Comparison of ENCODE assay signal across 10 cellular contexts in genomic region chr1:85525591-85525991, GRCh38. TPM values are rescaled to one million over a fixed set of nuclear protein-coding genes. Genes with fewer than 3 reads are reported as not detected.
DNase-seq lines count a peak whose midpoint lies in the region; TF ChIP-seq lines count a peak whose summit lies in the region.
"Not testable (repeated sequence)": the region's sequence is repeated elsewhere in the genome, so short reads cannot be mapped to it uniquely, and the experiment has no call there.
"Had no signal": no experiment of that assay in that cellular context is flagged by ENCODE, and none has a peak within 500 bp of the region (broad histone marks: within the 10 kb centered on the region; RNA-seq: fewer than 3 reads in every experiment).

No MANE protein-coding gene starts in this region.

- not testable (repeated sequence) for H3K9me2 ChIP-seq in GM23248 (ENCODE audit: insufficient read depth)

- TF ChIP-seq CTCF in choroid plexus epithelial cell (conservative IDR thresholded peaks at IDR 0.05; ENCODE audit: low read depth, low read length); osteoblast (IDR thresholded peaks at IDR 0.05; ENCODE audit: extremely low read depth, low read depth, low read length); smooth muscle cell (IDR thresholded peaks at IDR 0.05; ENCODE audit: borderline replicate concordance, insufficient read depth, poor library complexity, severe bottlenecking): not testable (repeated sequence)

- peak overlapping the region; percentile 51 for H3K4me3 ChIP-seq in GM23248
- H3K4me3 ChIP-seq in SJSA1; choroid plexus epithelial cell (ENCODE audit: low read depth, low read length); osteoblast (ENCODE audit: insufficient read depth, low read length); smooth muscle cell: not testable (repeated sequence)

- peak overlapping the region; percentile 76 for H3K9ac ChIP-seq in GM23248
- peak overlapping the region; percentile 23 for H3K9ac ChIP-seq in smooth muscle cell (ENCODE audit: low read depth)

- peaks cover 50% of the 10 kb centered on the region for H3K4me1 ChIP-seq in GM23248 (ENCODE audit: insufficient read depth)
- peaks cover 16% of the 10 kb centered on the region for H3K4me1 ChIP-seq in SJSA1 (replicated peaks)
- peaks cover 48% of the 10 kb centered on the region for H3K4me1 ChIP-seq in osteoblast (ENCODE audit: insufficient read depth, low read length)
- H3K4me1 ChIP-seq in smooth muscle cell (ENCODE audit: low read depth) = peaks cover 15% of the 10 kb centered on the region

- not testable (repeated sequence) for H4K20me1 ChIP-seq in GM23248 (ENCODE audit: insufficient read depth); osteoblast (ENCODE audit: insufficient read depth, low read length); smooth muscle cell (ENCODE audit: low read depth)

- not testable (repeated sequence) for H3K27me3 ChIP-seq in GM23248 (replicated peaks; ENCODE audit: insufficient read depth); SJSA1 (replicated peaks); osteoblast (ENCODE audit: insufficient read depth, low read length); smooth muscle cell (ENCODE audit: low read depth)

- not testable (repeated sequence) for H2AFZ ChIP-seq in GM23248; osteoblast (ENCODE audit: low read length); smooth muscle cell (ENCODE audit: low read depth)

- peaks cover 65% of the 10 kb centered on the region for H3K79me2 ChIP-seq in GM23248 (ENCODE audit: insufficient read depth)
- H3K79me2 ChIP-seq in osteoblast (ENCODE audit: insufficient read depth, low read length) = peaks cover 13% of the 10 kb centered on the region
- H3K79me2 ChIP-seq in smooth muscle cell (ENCODE audit: low read depth) = not testable (repeated sequence)

- WGBS in GM23248 (ENCODE audit: low coverage in 1 of 2, low lambda C conversion rate in 2 of 2, missing lambda C conversion rate in 2 of 2), 2 experiments = 0 to 3% methylated on average over 2 of the region's 3 CpGs
- WGBS in smooth muscle cell (ENCODE audit: low lambda C conversion rate) = 26% methylated on average over 2 of the region's 3 CpGs

- H3K36me3 ChIP-seq in GM23248 (ENCODE audit: low read depth); SJSA1; osteoblast (ENCODE audit: insufficient read depth, low read length); smooth muscle cell (ENCODE audit: low read depth): not testable (repeated sequence)

- in situ Hi-C loops in GM23248 (cut with MboI) = not testable (repeated sequence)

- H3K4me2 ChIP-seq in GM23248 (ENCODE audit: unreplicated experiment) (peak overlapping the region; percentile 76), osteoblast (ENCODE audit: insufficient read depth, low read length) (peak overlapping the region; percentile 57), smooth muscle cell (peak overlapping the region; percentile 65)

- peak; percentile 62 for DNase-seq in GM23248
- DNase-seq in SJSA1 (ENCODE audit: low read depth in 1 of 2, low spot score in 2 of 2) = peak in 1 of 2 experiments; percentile 71
- peak; percentile 79 for DNase-seq in choroid plexus epithelial cell (ENCODE audit: low read depth)
- DNase-seq in glomerular visceral epithelial cell (ENCODE audit: extremely low spot score) = peak; percentile 25
- DNase-seq in kidney glomerular epithelial cell (lab: John Stamatoyannopoulos, UW) = peak; percentile 7
- DNase-seq in osteoblast (ENCODE audit: insufficient read length, low spot score, missing footprints); smooth muscle cell (lab: John Stamatoyannopoulos, UW; ENCODE audit: unreplicated experiment): not testable (repeated sequence)

- H3K9me3 ChIP-seq in GM23248 (ENCODE audit: low read depth); SJSA1 (replicated peaks); osteoblast (ENCODE audit: low read depth, low read length); smooth muscle cell (replicated peaks; ENCODE audit: low read depth): not testable (repeated sequence)

- H3K27ac ChIP-seq in GM23248 (peak overlapping the region; percentile 94), SJSA1 (peak overlapping the region; percentile 74), osteoblast (ENCODE audit: low read depth, low read length) (peak overlapping the region; percentile 98), smooth muscle cell (ENCODE audit: low read depth) (peak overlapping the region; percentile 90)

- peaks cover 56% of the 10 kb centered on the region for H3F3A ChIP-seq in GM23248 (ENCODE audit: insufficient read depth)
- not testable (repeated sequence) for H3F3A ChIP-seq in smooth muscle cell (ENCODE audit: low read depth)

RNA-seq across cellular contexts. Expression of gene CCN1, which starts 55.0 kb away (rescaled TPM):
- 93.5 and 106 TPM in 2 replicates for total RNA-seq in GM23248 (2014; rRNA removed; shearing (Covaris generic))
- polyA plus RNA-seq in GM23248 (2016; fragmentation: Nextera tagmentation; extraction: Ambion mirVana) (930 and 943 TPM in 2 replicates), smooth muscle cell (1,412 and 1,766 TPM in 2 replicates)
- total RNA-seq in SJSA1 (2014; rRNA removed; shearing (Covaris generic)) = 47.8 and 65.3 TPM in 2 replicates
- total RNA-seq in osteoblast (58.9 and 81.8 TPM in 2 replicates), smooth muscle cell (440 and 450 TPM in 2 replicates)
- total RNA-seq: activated CD8-positive, alpha-beta memory T cell treated with anti-CD3 and anti-CD28 coated beads, Interleukin-2, amount 10 ng/mL, durations not matched to agents 7 days and 5 days; CD4-positive, alpha-beta memory T cell; naive thymus-derived CD8-positive, alpha-beta T cell had no signal
- polyA plus RNA-seq: CD4-positive, alpha-beta memory T cell; naive thymus-derived CD8-positive, alpha-beta T cell had no signal
